Comparison of ENCODE assay signal across 22 cellular contexts in genomic region chr3:15014606-15015328, GRCh38.
"Had no signal": no experiment of that assay in that cellular context is flagged by ENCODE, and none has a peak within 500 bp of the region (broad histone marks: within the 10 kb centered on the region; RNA-seq: fewer than 3 reads in every experiment).

No MANE protein-coding gene starts in this region.

- ATAC-seq: activated naive CD8-positive, alpha-beta T cell treated with anti-CD3 and anti-CD28 coated beads, Interleukin-2, amount 50 U/mL, for 24 hours had no signal

- H3K9me3 Mint-ChIP-seq: activated B cell treated with CpG ODN at 0.5 μM for 24 hours; activated CD4-positive, alpha-beta memory T cell treated with anti-CD3 and anti-CD28 coated beads for 36 hours; activated naive CD8-positive, alpha-beta T cell treated with anti-CD3 and anti-CD28 coated beads, Interleukin-2, amount 50 U/mL, for 24 hours; brain; dendritic cell treated with granulocyte-macrophage colony-stimulating factor and Interleukin-4, amounts not matched to agents 40 ng/mL and 50 ng/mL, for 4 days; nephron progenitor cell; T-helper 1 cell treated with Interleukin-12 subunit alpha and Interleukin-12 subunit beta and Interleukin-4 antibody, amounts not matched to agents 30 μg/mL and 1 μg/mL, for 36 hours had no signal

- H3K27me3 ChIP-seq: sigmoid colon, stomach, suprapubic skin, tibial nerve had no signal

- DNase-seq: activated B cell treated with CpG ODN at 0.5 μM for 24 hours; activated CD4-positive, alpha-beta memory T cell treated with anti-CD3 and anti-CD28 coated beads for 36 hours; activated CD4-positive, alpha-beta T cell treated with anti-CD3 and anti-CD28 coated beads for 4 hours; activated gamma-delta T cell; activated naive CD4-positive, alpha-beta T cell treated with anti-CD3 and anti-CD28 coated beads, Interleukin-2, amount 50 U/mL, for 16 hours; activated naive CD8-positive, alpha-beta T cell treated with anti-CD3 and anti-CD28 coated beads, Interleukin-2, amount 50 U/mL, for 24 hours; effector CD4-positive, alpha-beta T cell; foreskin melanocyte; islet precursor cell; mesenchymal stem cell; nephron progenitor cell; retina; sigmoid colon; stimulated activated CD4-positive, alpha-beta T cell treated with anti-CD3 and anti-CD28 coated beads, Interleukin-12 subunit alpha, Interleukin-12 subunit beta, amount 100 ng/mL, for 4 hours; stimulated activated CD4-positive, alpha-beta T cell treated with anti-CD3 and anti-CD28 coated beads, Interleukin-4, amount 100 ng/mL, for 4 hours; stomach; T1000 had no signal

- H3K4me1 ChIP-seq: stomach, suprapubic skin, tibial nerve had no signal

- H3K4me3 Mint-ChIP-seq: activated B cell treated with CpG ODN at 0.5 μM for 24 hours; activated CD4-positive, alpha-beta memory T cell treated with anti-CD3 and anti-CD28 coated beads for 36 hours; activated naive CD8-positive, alpha-beta T cell treated with anti-CD3 and anti-CD28 coated beads, Interleukin-2, amount 50 U/mL, for 24 hours; brain; dendritic cell treated with granulocyte-macrophage colony-stimulating factor and Interleukin-4, amounts not matched to agents 40 ng/mL and 50 ng/mL, for 4 days; nephron progenitor cell; T-helper 1 cell treated with Interleukin-12 subunit alpha and Interleukin-12 subunit beta and Interleukin-4 antibody, amounts not matched to agents 30 μg/mL and 1 μg/mL, for 36 hours had no signal

- H3K27ac Mint-ChIP-seq: activated B cell treated with CpG ODN at 0.5 μM for 24 hours; activated CD4-positive, alpha-beta memory T cell treated with anti-CD3 and anti-CD28 coated beads for 36 hours; activated naive CD8-positive, alpha-beta T cell treated with anti-CD3 and anti-CD28 coated beads, Interleukin-2, amount 50 U/mL, for 24 hours; brain; dendritic cell treated with granulocyte-macrophage colony-stimulating factor and Interleukin-4, amounts not matched to agents 40 ng/mL and 50 ng/mL, for 4 days; nephron progenitor cell; T-helper 1 cell treated with Interleukin-12 subunit alpha and Interleukin-12 subunit beta and Interleukin-4 antibody, amounts not matched to agents 30 μg/mL and 1 μg/mL, for 36 hours had no signal

- H3K4me3 ChIP-seq: sigmoid colon, stomach, suprapubic skin, tibial nerve had no signal

- H3K9me3 ChIP-seq: sigmoid colon, stomach, suprapubic skin, tibial nerve had no signal

- H3K4me1 Mint-ChIP-seq: activated B cell treated with CpG ODN at 0.5 μM for 24 hours, brain had no signal

- H3K27ac ChIP-seq: sigmoid colon, stomach, suprapubic skin, tibial nerve had no signal

- H3K27me3 Mint-ChIP-seq: activated B cell treated with CpG ODN at 0.5 μM for 24 hours; activated CD4-positive, alpha-beta memory T cell treated with anti-CD3 and anti-CD28 coated beads for 36 hours; activated naive CD8-positive, alpha-beta T cell treated with anti-CD3 and anti-CD28 coated beads, Interleukin-2, amount 50 U/mL, for 24 hours; brain; dendritic cell treated with granulocyte-macrophage colony-stimulating factor and Interleukin-4, amounts not matched to agents 40 ng/mL and 50 ng/mL, for 4 days had no signal
